Comparison of ENCODE assay signal across 20 cellular contexts in genomic region chr9:104028827-104029226, GRCh38.
DNase-seq lines count a peak whose midpoint lies in the region; ATAC-seq, FAIRE-seq and TF ChIP-seq lines count a peak whose summit lies in the region.
"Had no signal": no experiment of that assay in that cellular context is flagged by ENCODE, and none has a peak within 500 bp of the region (broad histone marks: within the 10 kb centered on the region; RNA-seq: fewer than 3 reads in every experiment).

No MANE protein-coding gene starts in this region.

- no peaks in the 10 kb centered on the region for H3K27me3 ChIP-seq in GM12878 (replicated peaks in 1 of 2; ENCODE audit: control insufficient read depth in 2 of 2, insufficient read depth in 2 of 2, low read length in 1 of 2)
- H3K27me3 ChIP-seq in PC-9 (ENCODE audit: insufficient read depth, low read depth): no peaks in the 10 kb centered on the region

- no peak for TF ChIP-seq POLR2A in GM12878 (IDR thresholded peaks at IDR 0.05; ENCODE audit: low read depth, low read length)

- CTCF ChIA-PET in GM12878 (lab: Yijun Ruan, JAX) (no interaction called here), PC-9 (lab: Charles Lee) (no interaction called here)

- H3K36me3 ChIP-seq in GM12878 (ENCODE audit: control insufficient read depth in 2 of 2, insufficient read depth in 2 of 2, low read length in 1 of 2): no peaks in the 10 kb centered on the region
- H3K36me3 ChIP-seq in PC-9 (ENCODE audit: low read depth): no peaks in the 10 kb centered on the region

- DNase-seq in activated naive CD4-positive, alpha-beta T cell treated with Interleukin-2 at 50 U/mL for 16 hours: peak; percentile 4
- DNase-seq in activated naive CD4-positive, alpha-beta T cell (lab: John Stamatoyannopoulos, UW): no peak
- no peak for DNase-seq in GM12878 (ENCODE audit: low read depth, low spot score)
- no peak for DNase-seq in PC-9
- DNase-seq in posterior vena cava (ENCODE audit: low spot score): no peak
- DNase-seq: activated B cell treated with CpG ODN at 0.5 μM for 24 hours; activated effector memory CD4-positive, alpha-beta T cell treated with anti-CD3 and anti-CD28 coated beads, Interleukin-2, amount 50 U/mL, for 16 hours; COR-L47; GDM1; KBM-7; naive thymus-derived CD8-positive, alpha-beta T cell; NCI-H1092 treated with DMSO at 0.1 percent for 48 hours; NCI-H774; substantia nigra; T-cell had no signal

- H4K20me1 ChIP-seq in GM12878 (ENCODE audit: control insufficient read depth, insufficient read depth) (no peaks in the 10 kb centered on the region), PC-9 (ENCODE audit: insufficient read depth) (no peaks in the 10 kb centered on the region)

- TF ChIP-seq CTCF in GM12878 (IDR thresholded peaks at IDR 0.05 in 2 of 3, conservative IDR thresholded peaks at IDR 0.05 in 1 of 3; ENCODE audit: control insufficient read depth in 2 of 3, extremely low read depth in 1 of 3, insufficient read depth in 1 of 3, low read depth in 3 of 3, low read length in 3 of 3) (no peak), PC-9 (conservative IDR thresholded peaks at IDR 0.05) (no peak)

- no peak overlapping the region for H3K4me2 ChIP-seq in GM12878 (ENCODE audit: control insufficient read depth, insufficient read depth)
- H3K4me2 ChIP-seq in PC-9: no peak overlapping the region
- H3K4me2 ChIP-seq: smooth muscle cell had no signal

- no peaks in the 10 kb centered on the region for H3K4me1 ChIP-seq in GM12878 (ENCODE audit: control insufficient read depth, insufficient read depth, low read length)
- no peaks in the 10 kb centered on the region for H3K4me1 ChIP-seq in PC-9 (replicated peaks; ENCODE audit: insufficient read depth)

- BruUV-seq in GM12878 (replicated peaks; lab: Mats Ljungman, UMichigan) (no TSS peak), PC-9 (replicated peaks; lab: Mats Ljungman, UMichigan) (no TSS peak)

- no peak overlapping the region for H3K9ac ChIP-seq in GM12878 (ENCODE audit: control insufficient read depth, insufficient read depth, low read length)

- 21% methylated on average over 4 of the region's 4 CpGs for WGBS in GM12878 (ENCODE audit: insufficient coverage, insufficient replicate concordance, low lambda C conversion rate, missing lambda C conversion rate)

- SMC1A ChIA-PET in GM12878 (lab: Charles Lee; ENCODE audit: uncharacterized antibody, unreplicated experiment): no interaction called here

- H3K9me2 ChIP-seq in PC-9 (ENCODE audit: insufficient read depth): no peaks in the 10 kb centered on the region

- TF ChIP-seq RAD21 in GM12878 (IDR thresholded peaks at IDR 0.05; ENCODE audit: insufficient read depth, low read depth, low read length): no peak

- H3K27ac ChIP-seq in GM12878 (ENCODE audit: control insufficient read depth, insufficient read depth) (no peak overlapping the region), PC-9 (no peak overlapping the region)

- H2AFZ ChIP-seq in GM12878 (ENCODE audit: control insufficient read depth, low read depth, low read length) (no peak overlapping the region), PC-9 (no peak overlapping the region)

- no peaks in the 10 kb centered on the region for H3K9me3 ChIP-seq in GM12878 (replicated peaks; ENCODE audit: control insufficient read depth, insufficient read depth, low read length)
- no peaks in the 10 kb centered on the region for H3K9me3 ChIP-seq in PC-9 (ENCODE audit: insufficient read depth, low read depth)

- H3K4me3 ChIP-seq in GM12878 (no peak overlapping the region), PC-9 (no peak overlapping the region)
- H3K4me3 ChIP-seq: smooth muscle cell had no signal

- H3K79me2 ChIP-seq in GM12878 (ENCODE audit: control insufficient read depth, insufficient read depth, low read length) (no peaks in the 10 kb centered on the region), PC-9 (ENCODE audit: low read depth) (no peaks in the 10 kb centered on the region)

- no peak for TF ChIP-seq EP300 in GM12878 (IDR thresholded peaks at IDR 0.05; ENCODE audit: borderline replicate concordance in 1 of 2, control insufficient read depth in 1 of 2, low read depth in 2 of 2, low read length in 2 of 2)

- H3F3A ChIP-seq in PC-9 (ENCODE audit: insufficient read depth, low read depth): no peaks in the 10 kb centered on the region

- intact Hi-C loops in GM12878 (cut with micrococcal nuclease; ENCODE audit: unreplicated experiment) (no loop called here), PC-9 (cut with micrococcal nuclease; ENCODE audit: unreplicated experiment) (no loop called here), posterior vena cava (cut with DNase I) (loop anchor here in 1 of 2 donors (10.0 kb wide), 1 partner anchor 66 kb away; the partner anchor contains the start of gene SMC2)

- ATAC-seq in GM19043 (IDR thresholded peaks at IDR 0.05; ENCODE audit: low read depth, unreplicated experiment): peak; percentile 47
- peak; percentile 74 for ATAC-seq in HG03432 (IDR thresholded peaks at IDR 0.05; ENCODE audit: unreplicated experiment)
- ATAC-seq in GM12878: peak; percentile 72
- no peak for ATAC-seq in HG03457 (IDR thresholded peaks at IDR 0.05; ENCODE audit: unreplicated experiment)
- ATAC-seq: esophagus mucosa; naive thymus-derived CD8-positive, alpha-beta T cell; T-cell had no signal

- in situ Hi-C loops in GM12878 (cut with MboI): no loop called here

- RAD21 ChIA-PET in GM12878 (lab: Charles Lee; ENCODE audit: unreplicated experiment): no interaction called here

- no peak for FAIRE-seq in GM12878 (lab: Jason Lieb, UNC)

- POLR2A ChIA-PET in GM12878 (lab: Charles Lee) (no interaction called here), PC-9 (lab: Charles Lee; ENCODE audit: unreplicated experiment) (no interaction called here)

TF ChIP-seq in GM12878, 131 proteins besides CTCF, POLR2A, EP300 and RAD21 (continues in another document):
- no peak for TF ChIP-seq USF1 (IDR thresholded peaks at IDR 0.05; ENCODE audit: borderline replicate concordance, extremely low read length, insufficient read depth, low read depth, low read length)
- TF ChIP-seq JUNB (IDR thresholded peaks at IDR 0.05): peak; percentile 88
- no peak for TF ChIP-seq CREM (IDR thresholded peaks at IDR 0.05; ENCODE audit: low read depth)
- no peak for TF ChIP-seq ZNF622 (IDR thresholded peaks at IDR 0.05)
- TF ChIP-seq YBX1 (IDR thresholded peaks at IDR 0.05): no peak
- no peak for TF ChIP-seq POLR2AphosphoS5 (IDR thresholded peaks at IDR 0.05; ENCODE audit: low read length)
- TF ChIP-seq, protein P1, sequence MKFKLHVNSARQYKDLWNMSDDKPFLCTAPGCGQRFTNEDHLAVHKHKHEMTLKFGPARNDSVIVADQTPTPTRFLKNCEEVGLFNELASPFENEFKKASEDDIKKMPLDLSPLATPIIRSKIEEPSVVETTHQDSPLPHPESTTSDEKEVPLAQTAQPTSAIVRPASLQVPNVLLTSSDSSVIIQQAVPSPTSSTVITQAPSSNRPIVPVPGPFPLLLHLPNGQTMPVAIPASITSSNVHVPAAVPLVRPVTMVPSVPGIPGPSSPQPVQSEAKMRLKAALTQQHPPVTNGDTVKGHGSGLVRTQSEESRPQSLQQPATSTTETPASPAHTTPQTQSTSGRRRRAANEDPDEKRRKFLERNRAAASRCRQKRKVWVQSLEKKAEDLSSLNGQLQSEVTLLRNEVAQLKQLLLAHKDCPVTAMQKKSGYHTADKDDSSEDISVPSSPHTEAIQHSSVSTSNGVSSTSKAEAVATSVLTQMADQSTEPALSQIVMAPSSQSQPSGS (IDR thresholded peaks at IDR 0.05; ENCODE audit: low read length): peak; percentile 75
- TF ChIP-seq, protein P2, sequence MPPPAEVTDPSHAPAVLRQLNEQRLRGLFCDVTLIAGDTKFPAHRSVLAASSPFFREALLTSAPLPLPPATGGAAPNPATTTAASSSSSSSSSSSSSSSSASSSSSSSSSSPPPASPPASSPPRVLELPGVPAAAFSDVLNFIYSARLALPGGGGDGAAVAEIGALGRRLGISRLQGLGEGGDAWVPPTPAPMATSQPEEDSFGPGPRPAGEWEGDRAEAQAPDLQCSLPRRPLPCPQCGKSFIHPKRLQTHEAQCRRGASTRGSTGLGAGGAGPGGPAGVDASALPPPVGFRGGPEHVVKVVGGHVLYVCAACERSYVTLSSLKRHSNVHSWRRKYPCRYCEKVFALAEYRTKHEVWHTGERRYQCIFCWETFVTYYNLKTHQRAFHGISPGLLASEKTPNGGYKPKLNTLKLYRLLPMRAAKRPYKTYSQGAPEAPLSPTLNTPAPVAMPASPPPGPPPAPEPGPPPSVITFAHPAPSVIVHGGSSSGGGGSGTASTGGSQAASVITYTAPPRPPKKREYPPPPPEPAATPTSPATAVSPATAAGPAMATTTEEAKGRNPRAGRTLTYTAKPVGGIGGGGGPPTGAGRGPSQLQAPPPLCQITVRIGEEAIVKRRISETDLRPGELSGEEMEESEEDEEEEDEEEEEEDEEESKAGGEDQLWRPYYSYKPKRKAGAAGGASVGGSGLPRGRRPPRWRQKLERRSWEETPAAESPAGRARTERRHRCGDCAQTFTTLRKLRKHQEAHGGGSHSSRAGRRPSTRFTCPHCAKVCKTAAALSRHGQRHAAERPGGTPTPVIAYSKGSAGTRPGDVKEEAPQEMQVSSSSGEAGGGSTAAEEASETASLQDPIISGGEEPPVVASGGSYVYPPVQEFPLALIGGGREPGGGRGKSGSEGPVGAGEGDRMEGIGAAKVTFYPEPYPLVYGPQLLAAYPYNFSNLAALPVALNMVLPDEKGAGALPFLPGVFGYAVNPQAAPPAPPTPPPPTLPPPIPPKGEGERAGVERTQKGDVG (CRISPR knock-in tag; IDR thresholded peaks at IDR 0.05): no peak
- no peak for TF ChIP-seq ZNF217 (IDR thresholded peaks at IDR 0.05)
